8 cellular contexts compared by ENCODE assay signal in the genomic region with DNA sequence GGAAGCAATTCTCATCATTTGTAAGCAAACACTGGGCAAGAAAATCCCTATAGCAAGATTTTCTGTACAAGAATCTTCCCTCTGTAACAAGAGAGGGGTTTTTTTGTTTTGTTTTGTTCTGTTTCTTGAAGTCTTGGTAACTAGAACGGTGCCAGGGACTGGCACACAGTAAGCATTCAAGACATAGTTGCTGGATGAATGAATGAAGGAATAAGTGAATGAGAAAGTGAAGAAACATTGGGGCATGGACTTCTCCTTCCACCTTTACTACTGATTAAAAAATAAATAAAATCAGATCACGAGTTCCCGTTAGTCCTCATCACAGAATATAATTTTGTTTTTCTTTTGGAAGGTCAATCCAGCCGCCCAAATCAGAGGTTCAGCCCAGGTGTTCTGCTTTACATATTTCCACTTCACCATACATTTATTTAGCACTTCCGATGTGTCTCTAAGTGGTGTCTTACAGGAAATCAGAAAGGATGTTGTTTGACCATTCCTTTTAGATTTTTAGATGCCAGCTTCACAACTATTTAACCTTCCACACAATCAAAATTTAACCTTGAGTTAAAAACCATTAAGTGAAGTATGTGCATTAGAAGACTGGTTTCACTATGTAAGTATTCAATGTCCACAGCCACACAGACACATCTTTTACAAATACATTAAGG.
A peak's percentile ranks its signal among the peaks of the same experiment; 100 is the strongest.
DNase-seq lines count a peak whose midpoint lies in the region; ATAC-seq lines count a peak whose summit lies in the region.

No MANE protein-coding gene starts in this region.

- H3K4me1 Mint-ChIP-seq in activated T-cell treated with anti-CD3 and anti-CD28 coated beads, Interleukin-2, amount 50 U/mL, for 72 hours (ENCODE audit: low read depth) = peaks cover 24% of the 10 kb centered on the region
- H3K4me1 Mint-ChIP-seq in activated T-cell treated with anti-CD3 and anti-CD28 coated beads, Interleukin-2, amount 50 U/mL, for 24 hours (ENCODE audit: low read depth) = peaks cover 15% of the 10 kb centered on the region
- H3K4me1 Mint-ChIP-seq in T-helper 2 cell treated with Interferon-gamma antibody and Interleukin-4, amounts not matched to agents 5 μg/mL and 100 μg/mL, for 36 hours (ENCODE audit: low read depth) = peaks cover 49% of the 10 kb centered on the region
- no peaks in the 10 kb centered on the region for H3K4me1 Mint-ChIP-seq in stimulated activated naive B cell treated with anti-CD40 and anti-IgM and Interleukin-4, amounts not matched to agents 10 μg/mL and 1 μg/mL and 100 μg/mL, for 72 hours

- H3K4me3 Mint-ChIP-seq in activated T-cell treated with anti-CD3 and anti-CD28 coated beads, Interleukin-2, amount 50 U/mL, for 72 hours = peak overlapping the region in 1 of 2 donors; percentile 79
- H3K4me3 Mint-ChIP-seq in activated T-cell treated with anti-CD3 and anti-CD28 coated beads, Interleukin-2, amount 50 U/mL, for 24 hours = no peak overlapping the region
- H3K4me3 Mint-ChIP-seq in T-helper 2 cell treated with Interferon-gamma antibody and Interleukin-4, amounts not matched to agents 5 μg/mL and 100 μg/mL, for 36 hours = peak overlapping the region; percentile 45
- no peak overlapping the region for H3K4me3 Mint-ChIP-seq in stimulated activated naive B cell treated with anti-CD40 and anti-IgM and Interleukin-4, amounts not matched to agents 10 μg/mL and 1 μg/mL and 100 μg/mL, for 72 hours

- peaks cover 0 to 1% of the 10 kb centered on the region in 2 donors for H3K9me3 Mint-ChIP-seq in activated T-cell treated with anti-CD3 and anti-CD28 coated beads, Interleukin-2, amount 50 U/mL, for 72 hours
- H3K9me3 Mint-ChIP-seq in activated T-cell treated with anti-CD3 and anti-CD28 coated beads, Interleukin-2, amount 50 U/mL, for 24 hours = no peaks in the 10 kb centered on the region
- peaks cover 12% of the 10 kb centered on the region for H3K9me3 Mint-ChIP-seq in T-helper 2 cell treated with Interferon-gamma antibody and Interleukin-4, amounts not matched to agents 5 μg/mL and 100 μg/mL, for 36 hours
- peaks cover 0 to 1% of the 10 kb centered on the region in 2 donors for H3K9me3 Mint-ChIP-seq in stimulated activated naive B cell treated with anti-CD40 and anti-IgM and Interleukin-4, amounts not matched to agents 10 μg/mL and 1 μg/mL and 100 μg/mL, for 72 hours

- peak; percentile 60 to 61 for ATAC-seq in activated T-cell treated with anti-CD3 and anti-CD28 coated beads, Interleukin-2, amount 50 U/mL, for 72 hours (replicated peaks in 1 of 2)
- ATAC-seq in HG03039 (IDR thresholded peaks at IDR 0.05; ENCODE audit: unreplicated experiment) = peak; percentile 21
- peak in 1 of 2 donors; percentile 57 for ATAC-seq in stimulated activated naive B cell treated with anti-CD40 and anti-IgM and Interleukin-4, amounts not matched to agents 10 μg/mL and 1 μg/mL and 100 μg/mL, for 72 hours (replicated peaks)

- H3K36me3 Mint-ChIP-seq in activated T-cell treated with anti-CD3 and anti-CD28 coated beads, Interleukin-2, amount 50 U/mL, for 72 hours (ENCODE audit: insufficient read depth in 2 of 2) = no peaks in the 10 kb centered on the region
- H3K36me3 Mint-ChIP-seq in activated T-cell treated with anti-CD3 and anti-CD28 coated beads, Interleukin-2, amount 50 U/mL, for 24 hours (ENCODE audit: low read depth) = no peaks in the 10 kb centered on the region
- H3K36me3 Mint-ChIP-seq in T-helper 2 cell treated with Interferon-gamma antibody and Interleukin-4, amounts not matched to agents 5 μg/mL and 100 μg/mL, for 36 hours (ENCODE audit: low read depth) = peaks cover 5% of the 10 kb centered on the region
- H3K36me3 Mint-ChIP-seq in stimulated activated naive B cell treated with anti-CD40 and anti-IgM and Interleukin-4, amounts not matched to agents 10 μg/mL and 1 μg/mL and 100 μg/mL, for 72 hours = no peaks in the 10 kb centered on the region

- peak overlapping the region; percentile 64 for H3K27ac Mint-ChIP-seq in activated T-cell treated with anti-CD3 and anti-CD28 coated beads, Interleukin-2, amount 50 U/mL, for 72 hours
- no peak overlapping the region for H3K27ac Mint-ChIP-seq in activated T-cell treated with anti-CD3 and anti-CD28 coated beads, Interleukin-2, amount 50 U/mL, for 24 hours
- peak overlapping the region; percentile 77 for H3K27ac Mint-ChIP-seq in T-helper 2 cell treated with Interferon-gamma antibody and Interleukin-4, amounts not matched to agents 5 μg/mL and 100 μg/mL, for 36 hours
- peak overlapping the region; percentile 25 for H3K27ac Mint-ChIP-seq in stimulated activated naive B cell treated with anti-CD40 and anti-IgM and Interleukin-4, amounts not matched to agents 10 μg/mL and 1 μg/mL and 100 μg/mL, for 72 hours

- H3K27me3 Mint-ChIP-seq in activated T-cell treated with anti-CD3 and anti-CD28 coated beads, Interleukin-2, amount 50 U/mL, for 72 hours (ENCODE audit: low read depth) = peaks cover 25% of the 10 kb centered on the region
- peaks cover 14% of the 10 kb centered on the region for H3K27me3 Mint-ChIP-seq in activated T-cell treated with anti-CD3 and anti-CD28 coated beads, Interleukin-2, amount 50 U/mL, for 24 hours
- H3K27me3 Mint-ChIP-seq in T-helper 2 cell treated with Interferon-gamma antibody and Interleukin-4, amounts not matched to agents 5 μg/mL and 100 μg/mL, for 36 hours (ENCODE audit: low read depth) = peaks cover 15% of the 10 kb centered on the region
- peaks cover 0 to 3% of the 10 kb centered on the region in 2 donors for H3K27me3 Mint-ChIP-seq in stimulated activated naive B cell treated with anti-CD40 and anti-IgM and Interleukin-4, amounts not matched to agents 10 μg/mL and 1 μg/mL and 100 μg/mL, for 72 hours

- DNase-seq in activated T-cell treated with anti-CD3 and anti-CD28 coated beads, Interleukin-2, amount 50 U/mL, for 72 hours = no peak
- no peak for DNase-seq in activated T-cell treated with anti-CD3 and anti-CD28 coated beads, Interleukin-2, amount 50 U/mL, for 24 hours
- DNase-seq in T-helper 2 cell treated with Interferon-gamma antibody and Interleukin-4, amounts not matched to agents 5 μg/mL and 100 μg/mL, for 36 hours (ENCODE audit: low spot score) = no peak
- no peak for DNase-seq in stimulated activated naive B cell treated with anti-CD40 and anti-IgM and Interleukin-4, amounts not matched to agents 10 μg/mL and 1 μg/mL and 100 μg/mL, for 72 hours
- DNase-seq in hepatic stellate cell (ENCODE audit: low spot score) = no peak
- no peak for DNase-seq in GDM1 (lab: John Stamatoyannopoulos, UW)
- DNase-seq in HCEC 1CT = no peak
